In genomic region chr3:147410518-147411234, GRCh38 we compare ENCODE assay signal across 8 cellular contexts. TPM values are rescaled to one million over a fixed set of nuclear protein-coding genes. Genes with fewer than 3 reads are reported as not detected.
A peak's percentile ranks its signal among the peaks of the same experiment; 100 is the strongest.
DNase-seq lines count a peak whose midpoint lies in the region; ATAC-seq and TF ChIP-seq lines count a peak whose summit lies in the region.

No MANE protein-coding gene starts in this region.

- H3K27me3 Mint-ChIP-seq in HFFc6 (ENCODE audit: insufficient read depth), result peaks cover 61% of the 10 kb centered on the region

- H3K4me1 ChIP-seq in breast epithelium, result peaks cover 3 to 9% of the 10 kb centered on the region in 2 donors

- H3K4me3 ChIP-seq in AG09309 (ENCODE audit: control insufficient read depth, low read depth, low read length), result peak overlapping the region; percentile 45
- H3K4me3 ChIP-seq in breast epithelium, result peak overlapping the region; percentile 9 to 61 (median 39)

- peaks cover 19% of the 10 kb centered on the region; the same call in 1 of the 2 replicates for H3K9me3 Mint-ChIP-seq in HFFc6

- intact Hi-C loops in breast epithelium (cut with DNase I; ENCODE audit: low total_unique reads) (no loop called here), left colon (cut with DNase I, micrococcal nuclease) (no loop called here)

- H3K9me3 ChIP-seq in breast epithelium, result peaks cover 0 to 12% of the 10 kb centered on the region in 2 donors

- H3K27me3 ChIP-seq in breast epithelium, result peaks cover 12 to 100% of the 10 kb centered on the region in 2 donors

- TF ChIP-seq POLR2A in breast epithelium (IDR thresholded peaks at IDR 0.05), result no peak

- H3K4me1 Mint-ChIP-seq in HFFc6 (ENCODE audit: low read depth), result peaks cover 53% of the 10 kb centered on the region

- H3K27ac Mint-ChIP-seq in HFFc6, result peak overlapping the region; percentile 63

- peaks cover 21% of the 10 kb centered on the region for H3K36me3 Mint-ChIP-seq in HFFc6 (ENCODE audit: low read depth)

- no peaks in the 10 kb centered on the region for H3K36me3 ChIP-seq in breast epithelium

- no peak overlapping the region for H3K27ac ChIP-seq in breast epithelium

- peak overlapping the region; percentile 95 for H3K4me3 Mint-ChIP-seq in HFFc6

- TF ChIP-seq CTCF in AG09309 (IDR thresholded peaks at IDR 0.05; ENCODE audit: control insufficient read depth, insufficient read depth, low read depth, low read length, missing control alignments), result no peak
- TF ChIP-seq CTCF in HFFc6 (IDR thresholded peaks at IDR 0.05), result no peak
- TF ChIP-seq CTCF in breast epithelium (IDR thresholded peaks at IDR 0.05), result no peak

- ATAC-seq in GM21390 (IDR thresholded peaks at IDR 0.05; ENCODE audit: unreplicated experiment), result no peak
- no peak for ATAC-seq in HG03342 (IDR thresholded peaks at IDR 0.05; ENCODE audit: unreplicated experiment)
- ATAC-seq in left colon, result no peak
- no peak for ATAC-seq in HG02610 (IDR thresholded peaks at IDR 0.05; ENCODE audit: unreplicated experiment)

- no peak for DNase-seq in AG09309 (ENCODE audit: low read depth)
- peak; percentile 68 for DNase-seq in HFFc6
- DNase-seq in breast epithelium (ENCODE audit: low spot score in 2 of 2), result no peak
- peak; percentile 89 for DNase-seq in myocyte (ENCODE audit: low read depth)
- DNase-seq in left colon, result no peak

RNA-seq across cellular contexts. Expression of gene ZIC1, which starts 1.5 kb away (rescaled TPM):
- 1 to 10 TPM in 1 of 6 experiments, under 1 TPM in 5; 0.43 to 1.0 (median 0.57) TPM for total RNA-seq in HFFc6 (2021; fragmentation: NEBNext Ultra II Directional; extraction: Animal tissue kit (Norgen Biotek cat#: 25700))
- total RNA-seq in breast epithelium, result 1 to 10 TPM in 2 of 3 donors, not detected in 1; 2.0 to 6.1 TPM
- total RNA-seq in myocyte, result 30.7 and 31.7 TPM in 2 replicates
- polyA plus RNA-seq in myocyte (2012), result 23.8 TPM
- not detected for total RNA-seq in left colon

RNA-seq across cellular contexts. Expression of gene ZIC4, which starts 4.3 kb away (rescaled TPM):
- under 1 TPM; 0.28 to 0.58 (median 0.49) TPM for total RNA-seq in HFFc6 (2021; fragmentation: NEBNext Ultra II Directional; extraction: Animal tissue kit (Norgen Biotek cat#: 25700))
- total RNA-seq in breast epithelium (under 1 TPM in 2 of 3 donors, not detected in 1; under 0.01 to 0.15 TPM), myocyte (0.75 and 1.0 TPM in 2 replicates), left colon (not detected)
- 6.8 TPM for polyA plus RNA-seq in myocyte (2012)

Comparison
In these comparisons a context has a peak if more than half of its experiments do, and no peak if none do; other contexts are left out.
1. DNase-seq: peak in HFFc6 (single experiment) and myocyte (single experiment); none in AG09309 (single experiment), breast epithelium (0 of 2) and left colon (0 of 2).